Comparison of ENCODE assay signal across 1 cellular context in the genomic region with DNA sequence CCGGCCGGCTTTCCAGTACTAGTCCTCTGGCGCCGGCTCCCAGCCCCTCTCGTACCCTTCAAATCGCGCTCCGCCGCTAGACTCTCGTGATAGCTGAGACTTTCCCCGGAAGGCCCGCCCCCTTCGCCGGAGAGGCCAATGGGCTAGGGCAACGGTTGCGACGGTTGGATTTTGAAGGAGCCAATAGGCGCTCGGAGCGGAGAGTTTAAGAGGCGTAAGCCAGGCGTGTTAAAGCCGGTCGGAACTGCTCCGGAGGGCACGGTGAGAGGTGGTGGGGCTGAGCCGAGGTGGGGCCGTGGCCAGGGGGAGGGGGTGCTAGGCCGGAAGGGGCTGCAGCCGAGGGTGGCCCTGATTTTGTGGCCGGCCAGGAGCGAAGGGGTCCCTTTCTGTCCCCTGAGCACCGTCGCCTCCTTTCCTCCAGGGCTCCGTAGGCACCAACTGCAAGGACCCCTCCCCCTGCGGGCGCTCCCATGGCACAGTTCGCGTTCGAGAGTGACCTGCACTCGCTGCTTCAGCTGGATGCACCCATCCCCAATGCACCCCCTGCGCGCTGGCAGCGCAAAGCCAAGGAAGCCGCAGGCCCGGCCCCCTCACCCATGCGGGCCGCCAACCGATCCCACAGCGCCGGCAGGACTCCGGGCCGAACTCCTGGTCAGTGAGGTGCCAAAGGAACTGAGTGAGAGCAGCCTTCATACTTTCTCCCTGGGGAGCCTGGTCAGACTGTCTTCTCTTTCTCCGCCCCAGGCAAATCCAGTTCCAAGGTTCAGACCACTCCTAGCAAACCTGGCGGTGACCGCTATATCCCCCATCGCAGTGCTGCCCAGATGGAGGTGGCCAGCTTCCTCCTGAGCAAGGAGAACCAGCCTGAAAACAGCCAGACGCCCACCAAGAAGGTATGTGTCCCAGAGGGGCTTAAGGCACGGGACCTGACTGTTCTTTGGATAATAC.
TF ChIP-seq lines count a peak whose summit lies in the region.

Gene CDC20 (plus strand): TSS at position 236 of the 948 bp plus-strand sequence. CDS start 235 bp downstream, at position 471.

TF ChIP-seq in HepG2, 621 proteins besides CTCF, POLR2A, EP300 and RAD21 (continued from another document and continues in another):
- TF ChIP-seq, protein P1, sequence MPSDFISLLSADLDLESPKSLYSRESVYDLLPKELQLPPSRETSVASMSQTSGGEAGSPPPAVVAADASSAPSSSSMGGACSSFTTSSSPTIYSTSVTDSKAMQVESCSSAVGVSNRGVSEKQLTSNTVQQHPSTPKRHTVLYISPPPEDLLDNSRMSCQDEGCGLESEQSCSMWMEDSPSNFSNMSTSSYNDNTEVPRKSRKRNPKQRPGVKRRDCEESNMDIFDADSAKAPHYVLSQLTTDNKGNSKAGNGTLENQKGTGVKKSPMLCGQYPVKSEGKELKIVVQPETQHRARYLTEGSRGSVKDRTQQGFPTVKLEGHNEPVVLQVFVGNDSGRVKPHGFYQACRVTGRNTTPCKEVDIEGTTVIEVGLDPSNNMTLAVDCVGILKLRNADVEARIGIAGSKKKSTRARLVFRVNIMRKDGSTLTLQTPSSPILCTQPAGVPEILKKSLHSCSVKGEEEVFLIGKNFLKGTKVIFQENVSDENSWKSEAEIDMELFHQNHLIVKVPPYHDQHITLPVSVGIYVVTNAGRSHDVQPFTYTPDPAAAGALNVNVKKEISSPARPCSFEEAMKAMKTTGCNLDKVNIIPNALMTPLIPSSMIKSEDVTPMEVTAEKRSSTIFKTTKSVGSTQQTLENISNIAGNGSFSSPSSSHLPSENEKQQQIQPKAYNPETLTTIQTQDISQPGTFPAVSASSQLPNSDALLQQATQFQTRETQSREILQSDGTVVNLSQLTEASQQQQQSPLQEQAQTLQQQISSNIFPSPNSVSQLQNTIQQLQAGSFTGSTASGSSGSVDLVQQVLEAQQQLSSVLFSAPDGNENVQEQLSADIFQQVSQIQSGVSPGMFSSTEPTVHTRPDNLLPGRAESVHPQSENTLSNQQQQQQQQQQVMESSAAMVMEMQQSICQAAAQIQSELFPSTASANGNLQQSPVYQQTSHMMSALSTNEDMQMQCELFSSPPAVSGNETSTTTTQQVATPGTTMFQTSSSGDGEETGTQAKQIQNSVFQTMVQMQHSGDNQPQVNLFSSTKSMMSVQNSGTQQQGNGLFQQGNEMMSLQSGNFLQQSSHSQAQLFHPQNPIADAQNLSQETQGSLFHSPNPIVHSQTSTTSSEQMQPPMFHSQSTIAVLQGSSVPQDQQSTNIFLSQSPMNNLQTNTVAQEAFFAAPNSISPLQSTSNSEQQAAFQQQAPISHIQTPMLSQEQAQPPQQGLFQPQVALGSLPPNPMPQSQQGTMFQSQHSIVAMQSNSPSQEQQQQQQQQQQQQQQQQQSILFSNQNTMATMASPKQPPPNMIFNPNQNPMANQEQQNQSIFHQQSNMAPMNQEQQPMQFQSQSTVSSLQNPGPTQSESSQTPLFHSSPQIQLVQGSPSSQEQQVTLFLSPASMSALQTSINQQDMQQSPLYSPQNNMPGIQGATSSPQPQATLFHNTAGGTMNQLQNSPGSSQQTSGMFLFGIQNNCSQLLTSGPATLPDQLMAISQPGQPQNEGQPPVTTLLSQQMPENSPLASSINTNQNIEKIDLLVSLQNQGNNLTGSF (CRISPR knock-in tag; IDR thresholded peaks at IDR 0.05): no peak
- TF ChIP-seq ZFP37 (CRISPR knock-in tag; IDR thresholded peaks at IDR 0.05; ENCODE audit: borderline replicate concordance) (no peak), ZNF549 (CRISPR knock-in tag; IDR thresholded peaks at IDR 0.05) (no peak), ARNT2 (CRISPR knock-in tag; IDR thresholded peaks at IDR 0.05; ENCODE audit: low read depth) (peak; percentile 99), ZBTB40 (IDR thresholded peaks at IDR 0.05) (no peak), ZBTB40 (CRISPR knock-in tag; IDR thresholded peaks at IDR 0.05) (no peak), E2F1 (CRISPR knock-in tag; IDR thresholded peaks at IDR 0.05) (0 out of 2 replicates have a peak, but pooled peaks have one; percentile 38), ZNF703 (CRISPR knock-in tag; IDR thresholded peaks at IDR 0.05; ENCODE audit: borderline replicate concordance) (no peak), PTBP1 (IDR thresholded peaks at IDR 0.05; ENCODE audit: low read depth, low read length, poor library complexity, severe bottlenecking) (no peak), MXD4 (CRISPR knock-in tag; IDR thresholded peaks at IDR 0.05) (peak; percentile 98), ZNF572 (CRISPR knock-in tag; IDR thresholded peaks at IDR 0.05) (no peak), SOX6 (IDR thresholded peaks at IDR 0.05) (no peak), SOX6 (CRISPR knock-in tag; IDR thresholded peaks at IDR 0.05) (no peak), HNF4A (CRISPR knock-in tag; IDR thresholded peaks at IDR 0.05) (no peak), ADNP (CRISPR knock-in tag; IDR thresholded peaks at IDR 0.05) (no peak), ZNF282 (IDR thresholded peaks at IDR 0.05; ENCODE audit: partially characterized antibody) (no peak), PLRG1 (conservative IDR thresholded peaks at IDR 0.05) (no peak), MTF1 (CRISPR knock-in tag; IDR thresholded peaks at IDR 0.05) (no peak), ZNF512B (CRISPR knock-in tag; IDR thresholded peaks at IDR 0.05; ENCODE audit: borderline replicate concordance) (no peak), HNRNPH1 (optimal IDR thresholded peaks at IDR 0.05; ENCODE audit: low read depth, low read length) (no peak), ZNF24 (IDR thresholded peaks at IDR 0.05) (no peak), SMAD1 (CRISPR knock-in tag; IDR thresholded peaks at IDR 0.05; ENCODE audit: borderline replicate concordance, low read depth) (no peak; the same call in 1 of the 2 replicates), ZNF615 (CRISPR knock-in tag; IDR thresholded peaks at IDR 0.05; ENCODE audit: borderline replicate concordance) (no peak), ZBTB42 (CRISPR knock-in tag; IDR thresholded peaks at IDR 0.05) (no peak)
- TF ChIP-seq, protein P2, sequence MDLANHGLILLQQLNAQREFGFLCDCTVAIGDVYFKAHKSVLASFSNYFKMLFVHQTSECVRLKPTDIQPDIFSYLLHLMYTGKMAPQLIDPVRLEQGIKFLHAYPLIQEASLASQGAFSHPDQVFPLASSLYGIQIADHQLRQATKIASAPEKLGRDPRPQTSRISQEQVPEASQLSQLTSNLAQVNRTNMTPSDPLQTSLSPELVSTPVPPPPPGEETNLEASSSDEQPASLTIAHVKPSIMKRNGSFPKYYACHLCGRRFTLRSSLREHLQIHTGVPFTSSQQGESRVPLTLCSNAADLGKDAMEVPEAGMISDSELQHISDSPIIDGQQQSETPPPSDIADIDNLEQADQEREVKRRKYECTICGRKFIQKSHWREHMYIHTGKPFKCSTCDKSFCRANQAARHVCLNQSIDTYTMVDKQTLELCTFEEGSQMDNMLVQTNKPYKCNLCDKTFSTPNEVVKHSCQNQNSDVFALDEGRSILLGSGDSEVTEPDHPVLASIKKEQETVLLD (CRISPR knock-in tag; IDR thresholded peaks at IDR 0.05; ENCODE audit: low read depth): peak; percentile 86
